Comparison of ENCODE assay signal across 9 cellular contexts in the genomic region with DNA sequence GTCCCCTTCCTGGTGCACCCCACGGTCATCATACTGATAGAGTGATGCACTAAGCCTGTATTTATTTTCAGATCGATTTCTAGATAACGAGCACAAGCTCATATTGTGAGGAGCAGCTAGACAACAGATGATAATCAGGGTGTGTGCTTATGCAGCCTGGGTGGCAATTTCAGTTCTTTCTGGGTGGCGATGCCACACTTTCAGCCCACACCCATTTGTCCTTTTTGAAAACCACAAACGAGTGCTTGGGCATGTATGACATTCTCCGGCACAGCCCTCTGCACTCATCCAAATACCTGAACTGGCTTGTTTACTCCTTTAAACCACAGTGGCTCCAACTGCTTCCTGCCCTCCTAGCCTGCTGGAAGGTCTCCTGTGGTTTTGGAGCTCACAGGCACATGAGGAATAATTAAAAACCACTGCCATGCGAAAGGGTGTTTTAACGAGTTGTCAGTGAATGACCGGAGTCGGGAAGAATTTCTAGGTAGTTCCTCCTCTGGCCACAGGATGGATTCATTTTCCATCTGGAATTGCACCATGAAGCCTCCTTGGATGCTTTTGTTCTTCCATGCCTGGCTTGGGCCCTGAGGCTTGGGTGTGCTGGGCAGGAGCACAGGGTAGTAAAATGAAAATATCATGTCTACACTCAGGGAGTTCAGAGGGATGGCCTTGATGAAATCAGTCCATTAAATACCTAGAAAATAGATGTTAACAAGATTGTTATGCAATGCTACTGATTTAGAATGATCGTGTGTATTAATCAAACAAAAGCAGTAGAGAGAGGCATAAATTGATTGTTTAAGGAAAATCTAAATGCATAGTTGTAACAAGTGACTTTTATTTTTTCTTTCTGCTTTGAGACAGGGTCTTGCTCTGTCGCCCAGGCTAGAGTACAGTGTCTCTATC. TPM values are rescaled to one million over a fixed set of nuclear protein-coding genes. Genes with fewer than 3 reads are reported as not detected.
DNase-seq lines count a peak whose midpoint lies in the region; ATAC-seq and TF ChIP-seq lines count a peak whose summit lies in the region.
"Had no signal": no experiment of that assay in that cellular context is flagged by ENCODE, and none has a peak within 500 bp of the region (broad histone marks: within the 10 kb centered on the region; RNA-seq: fewer than 3 reads in every experiment).

No MANE protein-coding gene starts in this region.

- peak; percentile 95 for DNase-seq in AG09309 (ENCODE audit: low read depth)
- DNase-seq in HAP-1 (ENCODE audit: low spot score in 2 of 2), result peak; percentile 41 to 55
- DNase-seq in T-helper 9 cell, result peak; percentile 13
- peak; percentile 42 for DNase-seq in foreskin melanocyte
- no peak for DNase-seq in transverse colon
- no peak for DNase-seq in cerebellar nuclear complex (lab: John Stamatoyannopoulos, UW)
- no peak for DNase-seq in stimulated activated naive CD8-positive, alpha-beta T cell treated with anti-CD3 and anti-CD28 coated beads, Interleukin-15, Interleukin-2, amounts not matched to agents 100 U/mL and 50 U/mL, for 24 hours

- in situ Hi-C loops in HAP-1 (cut with MboI; ENCODE audit: low sequenced_read_pairs), result no loop called here
- in situ Hi-C loops in transverse colon (cut with MboI; ENCODE audit: low pct_ligation_motif_present in 1 of 4, low pct_unique_long_range_greater_than_20kb in 1 of 4, low sequenced_read_pairs in 3 of 4), result loop anchor here in 2 of 4 donors (10.0 kb wide), 1 partner anchor 216 kb away; no protein-coding TSS in a partner anchor

- H3K36me3 ChIP-seq in HAP-1 (replicated peaks) (no peaks in the 10 kb centered on the region; the same call in 1 of the 2 replicates), transverse colon (no peaks in the 10 kb centered on the region)

- H3K4me3 ChIP-seq in AG09309 (ENCODE audit: control insufficient read depth, low read depth, low read length) (no peak overlapping the region), HAP-1 (no peak overlapping the region), transverse colon (no peak overlapping the region)

- intact Hi-C loops in transverse colon (cut with DNase I; ENCODE audit: low total_unique reads), result no loop called here

- peak; percentile 60 for TF ChIP-seq CTCF in AG09309 (IDR thresholded peaks at IDR 0.05; ENCODE audit: control insufficient read depth, insufficient read depth, low read depth, low read length, missing control alignments)
- TF ChIP-seq CTCF in transverse colon (IDR thresholded peaks at IDR 0.05), result peak in 4 of 5 experiments; percentile 28 to 39 (median 36)

- peaks cover 13% of the 10 kb centered on the region for H3K4me1 ChIP-seq in HAP-1
- peaks cover 2 to 24% (median 6%) of the 10 kb centered on the region in 4 donors for H3K4me1 ChIP-seq in transverse colon

- no peak overlapping the region for H3K27ac ChIP-seq in transverse colon
- H3K27ac ChIP-seq: HL-60 had no signal

- no peak for ATAC-seq in GM19035 (IDR thresholded peaks at IDR 0.05; ENCODE audit: unreplicated experiment)
- ATAC-seq in stimulated activated naive CD8-positive, alpha-beta T cell treated with anti-CD3 and anti-CD28 coated beads, Interleukin-15, Interleukin-2, amounts not matched to agents 100 U/mL and 50 U/mL, for 24 hours, result no peak

- TF ChIP-seq POLR2A in transverse colon (IDR thresholded peaks at IDR 0.05), result no peak

- 41 to 49% methylated on average over 2 to 12 of the region's 12 CpGs for WGBS in transverse colon (ENCODE audit: low coverage in 1 of 2), 2 donors

- no peaks in the 10 kb centered on the region for H3K9me3 ChIP-seq in HAP-1
- no peaks in the 10 kb centered on the region for H3K9me3 ChIP-seq in transverse colon

- H3K27me3 ChIP-seq in HAP-1 (ENCODE audit: low read depth) (peaks cover 3% of the 10 kb centered on the region; the same call in 1 of the 2 replicates), transverse colon (no peaks in the 10 kb centered on the region)

- no peak for TF ChIP-seq EP300 in transverse colon (IDR thresholded peaks at IDR 0.05; ENCODE audit: low read depth)

RNA-seq across cellular contexts. Expression of a gene that starts 52.4 kb away (rescaled TPM):
- 100 to 1,000 TPM; 135 to 362 (median 252) TPM for total RNA-seq in transverse colon

Comparison
In these comparisons a context has a peak if more than half of its experiments do, and no peak if none do; other contexts are left out.
1. DNase-seq: peak in AG09309 (single experiment), HAP-1 (2 of 2), T-helper 9 cell (single experiment) and foreskin melanocyte (single experiment); none in transverse colon (single experiment), cerebellar nuclear complex (0 of 2) and stimulated activated naive CD8-positive, alpha-beta T cell treated with anti-CD3 and anti-CD28 coated beads, Interleukin-15, Interleukin-2, amounts not matched to agents 100 U/mL and 50 U/mL, for 24 hours (single experiment).